In genomic region chr7:41758321-41758720, GRCh38 we compare ENCODE assay signal across 20 cellular contexts.
"Had no signal": no experiment of that assay in that cellular context is flagged by ENCODE, and none has a peak within 500 bp of the region (broad histone marks: within the 10 kb centered on the region; RNA-seq: fewer than 3 reads in every experiment).

No MANE protein-coding gene starts in this region.

- H3K4me1 ChIP-seq: esophagus squamous epithelium, foreskin keratinocyte, gastroesophageal sphincter, heart left ventricle, pancreas, right atrium auricular region, tibial nerve, upper lobe of left lung had no signal

- H3K4me3 ChIP-seq: esophagus squamous epithelium, gastroesophageal sphincter, heart left ventricle, hepatocyte, lung, pancreas, right atrium auricular region, thoracic aorta, tibial nerve, upper lobe of left lung had no signal

- H3K27ac ChIP-seq: esophagus squamous epithelium, foreskin keratinocyte, gastroesophageal sphincter, heart left ventricle, hepatocyte, pancreas, right atrium auricular region, thoracic aorta, tibial nerve, upper lobe of left lung had no signal

- H3K9me3 ChIP-seq: pancreas had no signal

- H3K36me3 ChIP-seq: esophagus squamous epithelium, gastroesophageal sphincter, heart left ventricle, pancreas, right atrium auricular region, thoracic aorta, tibial nerve, upper lobe of left lung had no signal

- H3K27me3 ChIP-seq: esophagus squamous epithelium, foreskin keratinocyte, gastroesophageal sphincter, heart left ventricle, hepatocyte, pancreas, right atrium auricular region, tibial nerve, upper lobe of left lung had no signal

- DNase-seq: cortex of kidney; effector memory CD8-positive, alpha-beta T cell; erythroblast; esophagus squamous epithelium; foreskin keratinocyte; heart left ventricle; kidney; natural killer cell; occipital lobe; pancreas; stimulated activated CD4-positive, alpha-beta T cell treated with anti-CD3 and anti-CD28 coated beads, Interleukin-2, amount 100 ng/mL, for 24 hours; stimulated activated CD4-positive, alpha-beta T cell treated with anti-CD3 and anti-CD28 coated beads, Interleukin-4, amount 100 ng/mL, for 4 hours; stimulated activated naive CD8-positive, alpha-beta T cell treated with anti-CD3 and anti-CD28 coated beads, Interleukin-15, Interleukin-2, amounts not matched to agents 100 U/mL and 50 U/mL, for 24 hours; upper lobe of left lung had no signal
